In the genomic region with DNA sequence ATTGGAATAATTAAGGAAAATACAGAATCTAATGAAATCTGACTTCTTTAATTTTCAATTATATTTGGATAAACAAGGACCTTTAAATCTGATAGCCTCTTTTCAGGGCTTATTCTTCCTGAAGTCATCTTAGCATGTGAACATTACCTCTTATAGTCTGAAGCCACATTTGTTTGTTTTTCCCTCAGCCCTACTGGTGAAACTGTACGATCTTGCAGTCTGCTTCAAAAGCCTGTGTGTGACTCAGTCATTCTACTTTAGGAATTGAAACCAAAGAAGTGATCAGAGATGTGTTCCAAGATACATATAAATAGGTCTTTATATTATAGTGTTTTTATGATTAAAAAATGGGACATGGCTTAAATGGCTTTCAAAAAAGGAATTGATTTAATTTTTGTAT, we compare ENCODE assay signal across 1 cellular context.
TF ChIP-seq lines count a peak whose summit lies in the region.

No MANE protein-coding gene starts in this region.

TF ChIP-seq in A549, 52 proteins besides CTCF, POLR2A, EP300 and RAD21 (continued from another document):
- TF ChIP-seq, protein P1, sequence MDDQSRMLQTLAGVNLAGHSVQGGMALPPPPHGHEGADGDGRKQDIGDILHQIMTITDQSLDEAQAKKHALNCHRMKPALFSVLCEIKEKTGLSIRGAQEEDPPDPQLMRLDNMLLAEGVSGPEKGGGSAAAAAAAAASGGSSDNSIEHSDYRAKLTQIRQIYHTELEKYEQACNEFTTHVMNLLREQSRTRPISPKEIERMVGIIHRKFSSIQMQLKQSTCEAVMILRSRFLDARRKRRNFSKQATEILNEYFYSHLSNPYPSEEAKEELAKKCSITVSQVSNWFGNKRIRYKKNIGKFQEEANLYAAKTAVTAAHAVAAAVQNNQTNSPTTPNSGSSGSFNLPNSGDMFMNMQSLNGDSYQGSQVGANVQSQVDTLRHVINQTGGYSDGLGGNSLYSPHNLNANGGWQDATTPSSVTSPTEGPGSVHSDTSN (IDR thresholded peaks at IDR 0.05), result no peak
- no peak for TF ChIP-seq PHF8 (IDR thresholded peaks at IDR 0.05; ENCODE audit: borderline replicate concordance, low read depth)
- TF ChIP-seq SMC3 (IDR thresholded peaks at IDR 0.05), result no peak
- TF ChIP-seq RFX5 (IDR thresholded peaks at IDR 0.05), result no peak
- TF ChIP-seq HOXB13 (CRISPR knock-in tag; IDR thresholded peaks at IDR 0.05; ENCODE audit: low read depth), result no peak
- TF ChIP-seq CHD4 (IDR thresholded peaks at IDR 0.05; ENCODE audit: borderline replicate concordance), result no peak
- no peak for TF ChIP-seq CEBPB (IDR thresholded peaks at IDR 0.05)
- no peak for TF ChIP-seq TFCP2L1 (CRISPR knock-in tag; IDR thresholded peaks at IDR 0.05)
- TF ChIP-seq, protein P2, sequence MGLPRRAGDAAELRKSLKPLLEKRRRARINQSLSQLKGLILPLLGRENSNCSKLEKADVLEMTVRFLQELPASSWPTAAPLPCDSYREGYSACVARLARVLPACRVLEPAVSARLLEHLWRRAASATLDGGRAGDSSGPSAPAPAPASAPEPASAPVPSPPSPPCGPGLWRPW (IDR thresholded peaks at IDR 0.05), result no peak
- TF ChIP-seq POLR2AphosphoS2 (conservative IDR thresholded peaks at IDR 0.05; ENCODE audit: low read length), result no peak
- TF ChIP-seq MAFK (IDR thresholded peaks at IDR 0.05; ENCODE audit: partially characterized antibody), result no peak
- no peak for TF ChIP-seq RCOR1 (IDR thresholded peaks at IDR 0.05; ENCODE audit: low read depth, low read length)
- TF ChIP-seq JUN (IDR thresholded peaks at IDR 0.05), result no peak
